ENCODE assay signal across 31 cellular contexts in the genomic region with DNA sequence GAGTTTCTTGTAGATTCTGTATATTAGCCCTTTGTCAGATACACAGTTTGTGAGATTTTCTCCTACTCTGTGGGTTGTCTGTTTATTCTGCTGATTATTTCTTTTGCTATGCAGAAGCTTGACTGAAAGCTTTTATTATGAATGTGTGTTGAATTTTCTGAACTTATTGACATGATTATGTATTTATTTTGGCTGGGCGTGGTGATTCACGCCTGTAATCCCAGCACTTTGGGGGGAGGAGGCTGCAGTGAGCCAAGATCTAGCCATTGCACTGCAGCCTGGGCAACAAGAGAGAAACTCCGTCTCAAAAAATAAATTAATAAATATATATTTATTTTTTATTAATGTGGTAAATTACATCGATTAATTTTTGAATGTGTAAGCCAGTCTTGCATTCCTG.
"Had no signal": no experiment of that assay in that cellular context is flagged by ENCODE, and none has a peak within 500 bp of the region (broad histone marks: within the 10 kb centered on the region; RNA-seq: fewer than 3 reads in every experiment).

No MANE protein-coding gene starts in this region.

- DNase-seq: naive thymus-derived CD8-positive, alpha-beta T cell; nephron progenitor cell; nucleus accumbens; ovary; posterior cingulate gyrus; psoas muscle; right cardiac atrium; right lobe of liver; sigmoid colon; small intestine; stimulated activated CD4-positive, alpha-beta T cell treated with anti-CD3 and anti-CD28 coated beads, Interleukin-15, amount 100 ng/mL, for 24 hours; stimulated activated CD4-positive, alpha-beta T cell treated with anti-CD3 and anti-CD28 coated beads, Interleukin-2, amount 100 ng/mL, for 24 hours; stimulated activated CD4-positive, alpha-beta T cell treated with anti-CD3 and anti-CD28 coated beads, Interleukin-2, amount 100 ng/mL, for 48 hours; stimulated activated CD4-positive, alpha-beta T cell treated with anti-CD3 and anti-CD28 coated beads, Interleukin-4, amount 100 ng/mL, for 24 hours; stimulated activated naive B cell treated with anti-CD40 and anti-IgM and Interleukin-4, amounts not matched to agents 10 μg/mL and 1 μg/mL and 100 μg/mL, for 72 hours; stimulated activated naive CD4-positive, alpha-beta T cell treated with Interleukin-2 at 50 U/mL for 16 hours; stomach; thyroid gland; trophoblast cell; upper lobe of left lung had no signal

- H3K36me3 ChIP-seq: neutrophil, ovary, right lobe of liver, sigmoid colon, thoracic aorta, thyroid gland, upper lobe of left lung, vagina had no signal

- H3K27me3 ChIP-seq: neutrophil, ovary, right lobe of liver, sigmoid colon, stomach, thyroid gland, tibial nerve, upper lobe of left lung, vagina had no signal

- H3K4me3 ChIP-seq: ovary, psoas muscle, right lobe of liver, sigmoid colon, stomach, thoracic aorta, thyroid gland, tibial nerve, upper lobe of left lung, vagina had no signal

- H3K27ac ChIP-seq: neutrophil, ovary, parathyroid adenoma, psoas muscle, right lobe of liver, sigmoid colon, stomach, thoracic aorta, thyroid gland, tibial nerve, upper lobe of left lung, vagina had no signal

- H3K9me3 ChIP-seq: neutrophil, ovary, right lobe of liver, thoracic aorta, thyroid gland, vagina had no signal

- H3K27me3 Mint-ChIP-seq: naive thymus-derived CD8-positive, alpha-beta T cell; natural killer cell treated with Interleukin-12 subunit alpha and Interleukin-12 subunit beta and Interleukin-15 and Interleukin-18, amount 100 ng/mL, for 72 hours; progenitor cell of endocrine pancreas; stimulated activated naive B cell treated with anti-CD40 and anti-IgM and Interleukin-4, amounts not matched to agents 10 μg/mL and 1 μg/mL and 100 μg/mL, for 72 hours; stimulated activated naive CD8-positive, alpha-beta T cell treated with anti-CD3 and anti-CD28 coated beads, Interleukin-15, Interleukin-2, amounts not matched to agents 100 ng/mL and 50 ng/mL, for 24 hours had no signal

- H3K27ac Mint-ChIP-seq: natural killer cell treated with Interleukin-12 subunit alpha and Interleukin-12 subunit beta and Interleukin-15 and Interleukin-18, amount 100 ng/mL, for 72 hours; nephron progenitor cell; progenitor cell of endocrine pancreas; stimulated activated effector memory CD8-positive, alpha-beta T cell treated with anti-CD3 and anti-CD28 coated beads, Interleukin-12 subunit alpha, Interleukin-12 subunit beta, amount 100 ng/mL, for 72 hours; stimulated activated naive B cell treated with anti-CD40 and anti-IgM and Interleukin-4, amounts not matched to agents 10 μg/mL and 1 μg/mL and 100 μg/mL, for 72 hours; stimulated activated naive CD8-positive, alpha-beta T cell treated with anti-CD3 and anti-CD28 coated beads, Interleukin-15, Interleukin-2, amounts not matched to agents 100 ng/mL and 50 ng/mL, for 24 hours had no signal

- H2AFZ ChIP-seq: parathyroid adenoma had no signal

- H3K9ac ChIP-seq: parathyroid adenoma had no signal

- H3K4me1 ChIP-seq: parathyroid adenoma, psoas muscle, right lobe of liver, thyroid gland, tibial nerve, upper lobe of left lung had no signal

- H3K4me1 Mint-ChIP-seq: nephron progenitor cell had no signal

- H3K79me2 ChIP-seq: parathyroid adenoma had no signal

- H3K9me3 Mint-ChIP-seq: natural killer cell treated with Interleukin-12 subunit alpha and Interleukin-12 subunit beta and Interleukin-15 and Interleukin-18, amount 100 ng/mL, for 72 hours; stimulated activated effector memory CD8-positive, alpha-beta T cell treated with anti-CD3 and anti-CD28 coated beads, Interleukin-12 subunit alpha, Interleukin-12 subunit beta, amount 100 ng/mL, for 72 hours; stimulated activated naive CD8-positive, alpha-beta T cell treated with anti-CD3 and anti-CD28 coated beads, Interleukin-15, Interleukin-2, amounts not matched to agents 100 ng/mL and 50 ng/mL, for 24 hours had no signal

- ATAC-seq: naive thymus-derived CD8-positive, alpha-beta T cell; natural killer cell treated with Interleukin-12 subunit alpha and Interleukin-12 subunit beta and Interleukin-15 and Interleukin-18, amount 100 ng/mL, for 72 hours; psoas muscle; right cardiac atrium; right lobe of liver; stimulated activated effector memory CD8-positive, alpha-beta T cell treated with anti-CD3 and anti-CD28 coated beads, Interleukin-12 subunit alpha, Interleukin-12 subunit beta, amount 100 ng/mL, for 72 hours; stimulated activated naive B cell treated with anti-CD40 and anti-IgM and Interleukin-4, amounts not matched to agents 10 μg/mL and 1 μg/mL and 100 μg/mL, for 72 hours had no signal

- H3K4me3 Mint-ChIP-seq: naive thymus-derived CD8-positive, alpha-beta T cell; natural killer cell treated with Interleukin-12 subunit alpha and Interleukin-12 subunit beta and Interleukin-15 and Interleukin-18, amount 100 ng/mL, for 72 hours; nephron progenitor cell; neural crest cell; stimulated activated effector memory CD8-positive, alpha-beta T cell treated with anti-CD3 and anti-CD28 coated beads, Interleukin-12 subunit alpha, Interleukin-12 subunit beta, amount 100 ng/mL, for 72 hours; stimulated activated naive B cell treated with anti-CD40 and anti-IgM and Interleukin-4, amounts not matched to agents 10 μg/mL and 1 μg/mL and 100 μg/mL, for 72 hours; stimulated activated naive CD8-positive, alpha-beta T cell treated with anti-CD3 and anti-CD28 coated beads, Interleukin-15, Interleukin-2, amounts not matched to agents 100 ng/mL and 50 ng/mL, for 24 hours had no signal

- H3K36me3 Mint-ChIP-seq: stimulated activated effector memory CD8-positive, alpha-beta T cell treated with anti-CD3 and anti-CD28 coated beads, Interleukin-12 subunit alpha, Interleukin-12 subunit beta, amount 100 ng/mL, for 72 hours had no signal

- FAIRE-seq: small intestine, urothelium cell line had no signal
